8 cellular contexts compared by ENCODE assay signal in genomic region chr5:140362875-140363630, GRCh38. TPM values are rescaled to one million over a fixed set of nuclear protein-coding genes. Genes with fewer than 3 reads are reported as not detected.
DNase-seq lines count a peak whose midpoint lies in the region; ATAC-seq, FAIRE-seq and TF ChIP-seq lines count a peak whose summit lies in the region.

No MANE protein-coding gene starts in this region.

- H2AFZ ChIP-seq in neural progenitor cell (replicated peaks), result peak overlapping the region; percentile 97

- peaks cover 2% of the 10 kb centered on the region for H3K27me3 Mint-ChIP-seq in neural progenitor cell (ENCODE audit: insufficient read depth, low read depth)

- H3K4me3 ChIP-seq in neural progenitor cell, result peak overlapping the region; percentile 47

- DNase-seq in C1 segment of cervical spinal cord (lab: John Stamatoyannopoulos, UW), result peak in 13 of 14 donors; percentile 13 to 76 (median 30)
- peak; percentile 38 for DNase-seq in RCC 7860 (ENCODE audit: low spot score)
- peak; percentile 68 to 79 for DNase-seq in activated T-helper 1 cell treated with anti-CD3 and anti-CD28 coated beads, Interleukin-2, amount 50 U/mL, for 16 hours (ENCODE audit: low read depth in 1 of 2, low spot score in 1 of 2)
- peak; percentile 31 for DNase-seq in fibroblast of the conjunctiva (ENCODE audit: low read depth)
- peak; percentile 88 for DNase-seq in neural progenitor cell (ENCODE audit: low spot score)
- DNase-seq in substantia nigra (lab: John Stamatoyannopoulos, UW), result peak in 44 of 49 donors; percentile 10 to 82 (median 52)

- no peaks in the 10 kb centered on the region for H3K9me3 Mint-ChIP-seq in neural progenitor cell

- H3K27ac ChIP-seq in neural progenitor cell (no peak overlapping the region), substantia nigra (ENCODE audit: low read depth, low read length, poor library complexity, severe bottlenecking) (no peak overlapping the region)

- no peak for FAIRE-seq in RCC 7860 (lab: Jason Lieb, UNC)

- H4K20me1 ChIP-seq in neural progenitor cell (ENCODE audit: low read depth), result no peaks in the 10 kb centered on the region

- peak overlapping the region; percentile 72 for H3K4me3 Mint-ChIP-seq in neural progenitor cell

- no peaks in the 10 kb centered on the region for H3K36me3 Mint-ChIP-seq in neural progenitor cell

- ATAC-seq in GM19043 (IDR thresholded peaks at IDR 0.05; ENCODE audit: low read depth, unreplicated experiment) (peak; percentile 87), HG03378 (IDR thresholded peaks at IDR 0.05; ENCODE audit: unreplicated experiment) (peak; percentile 71)

- H3K4me2 ChIP-seq in neural progenitor cell, result peak overlapping the region; percentile 77

- no peaks in the 10 kb centered on the region for H3K9me3 ChIP-seq in neural progenitor cell (ENCODE audit: low read depth)

- H3K36me3 ChIP-seq in neural progenitor cell, result no peaks in the 10 kb centered on the region

- peaks cover 9% of the 10 kb centered on the region for H3K27me3 ChIP-seq in neural progenitor cell

- H3K4me1 ChIP-seq in neural progenitor cell, result peaks cover 16% of the 10 kb centered on the region

- peaks cover 6% of the 10 kb centered on the region for H3K4me1 Mint-ChIP-seq in neural progenitor cell

- no peak overlapping the region for H3K27ac Mint-ChIP-seq in neural progenitor cell

- H3K79me2 ChIP-seq in neural progenitor cell (ENCODE audit: low read depth), result no peaks in the 10 kb centered on the region

- peak; percentile 94 for TF ChIP-seq CTCF in neural progenitor cell (IDR thresholded peaks at IDR 0.05)

- peaks cover 11% of the 10 kb centered on the region for H3F3A ChIP-seq in neural progenitor cell (ENCODE audit: low read depth)

- no peak overlapping the region for H3K9ac ChIP-seq in neural progenitor cell

RNA-seq across cellular contexts. Expression of gene SLC4A9, which starts 3.1 kb away (rescaled TPM):
- not detected in 2 replicates for total RNA-seq in neural progenitor cell (ENCODE audit: low replicate concordance)

RNA-seq across cellular contexts. Expression of gene HBEGF, which starts 16.6 kb away (rescaled TPM):
- total RNA-seq in neural progenitor cell (ENCODE audit: low replicate concordance), result 2.4 and 3.4 TPM in 2 replicates

RNA-seq across cellular contexts. Expression of gene ANKHD1, which starts 38.6 kb away (rescaled TPM):
- 83.4 and 110 TPM in 2 replicates for total RNA-seq in neural progenitor cell (ENCODE audit: low replicate concordance)

Comparison
In these comparisons a context has a peak if more than half of its experiments do, and no peak if none do; other contexts are left out.
1. DNase-seq: peak in every context shown above with its lines; median percentile 88 in neural progenitor cell; 74 in activated T-helper 1 cell treated with anti-CD3 and anti-CD28 coated beads, Interleukin-2, amount 50 U/mL, for 16 hours; 52 in substantia nigra; 38 in RCC 7860; 31 in fibroblast of the conjunctiva; 30 in C1 segment of cervical spinal cord.